In genomic region chrX:18873189-18873791, GRCh38 we compare ENCODE assay signal across 8 cellular contexts.
DNase-seq lines count a peak whose midpoint lies in the region; ATAC-seq and TF ChIP-seq lines count a peak whose summit lies in the region.

No MANE protein-coding gene starts in this region.

- TF ChIP-seq POLR2A in GM18505 (IDR thresholded peaks at IDR 0.05; ENCODE audit: borderline replicate concordance, extremely low read depth, insufficient read depth, insufficient read length): no peak

- ATAC-seq in GM21825 (IDR thresholded peaks at IDR 0.05; ENCODE audit: unreplicated experiment): no peak
- no peak for ATAC-seq in GM19035 (IDR thresholded peaks at IDR 0.05; ENCODE audit: unreplicated experiment)
- ATAC-seq in GM18505 (IDR thresholded peaks at IDR 0.05; ENCODE audit: unreplicated experiment): no peak

- no peak for TF ChIP-seq CTCF in brain (conservative IDR thresholded peaks at IDR 0.05)

- peaks cover 26% of the 10 kb centered on the region for H3K4me1 Mint-ChIP-seq in brain

- DNase-seq in AG08395 (ENCODE audit: low spot score): peak; percentile 65
- peak; percentile 1 for DNase-seq in LoVo (ENCODE audit: low spot score)
- peak; percentile 11 to 60 for DNase-seq in lung microvascular endothelial cell (ENCODE audit: low read depth in 2 of 2)
- no peak for DNase-seq in NCI-H1048 (lab: John Stamatoyannopoulos, UW)

- H3K9me3 Mint-ChIP-seq in brain: peaks cover 3 to 18% (median 3%) of the 10 kb centered on the region in 5 experiments

- no peaks in the 10 kb centered on the region for H3K36me3 Mint-ChIP-seq in brain

- peaks cover under 1% of the 10 kb centered on the region for H3K27me3 Mint-ChIP-seq in brain

- no peak overlapping the region for H3K4me3 Mint-ChIP-seq in brain

- peak overlapping the region; percentile 55 to 97 (median 85) for H3K27ac Mint-ChIP-seq in brain
